ENCODE assay signal across 1 cellular context in the genomic region with DNA sequence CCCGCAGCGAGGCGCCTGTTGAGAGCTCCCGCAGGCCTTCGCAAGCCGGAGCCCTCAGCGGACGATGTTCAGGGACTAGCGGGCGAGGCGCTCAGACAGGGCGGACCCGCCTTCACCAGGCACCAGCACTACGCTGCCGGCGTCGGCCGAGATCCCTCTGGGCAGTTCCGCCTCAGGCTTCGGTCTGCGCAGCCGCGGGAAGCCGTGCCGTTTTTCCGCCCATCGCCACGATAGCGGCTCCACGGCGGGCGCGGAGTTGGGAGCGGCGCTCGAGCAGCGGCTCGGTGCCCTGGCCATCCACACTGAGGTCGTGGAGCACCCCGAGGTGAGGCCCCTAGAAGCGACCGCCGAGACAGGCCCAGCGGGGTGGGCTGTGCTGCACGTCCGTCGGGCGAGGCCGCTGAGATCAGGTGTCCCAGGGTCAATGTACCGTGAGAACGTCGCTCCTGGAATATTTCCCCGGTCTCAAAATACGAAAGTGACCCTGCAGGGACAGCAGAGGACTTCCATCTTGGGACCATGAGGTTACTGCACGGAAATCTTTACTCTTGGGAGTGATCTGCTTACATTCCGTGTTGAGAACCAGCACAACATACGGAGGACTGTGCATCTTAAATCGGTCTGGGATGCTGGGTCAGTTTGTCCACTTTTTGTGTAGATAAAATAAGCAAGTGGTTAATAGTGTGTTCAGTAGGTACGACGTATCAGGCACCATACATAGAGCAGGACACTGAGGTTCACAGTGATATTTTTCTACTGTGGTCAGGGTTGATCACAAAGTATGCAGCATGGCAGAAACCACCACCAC.
A peak's percentile ranks its signal among the peaks of the same experiment; 100 is the strongest.
TF ChIP-seq lines count a peak whose summit lies in the region.

No MANE protein-coding gene starts in this region.

TF ChIP-seq in WTC11, 78 proteins besides CTCF, POLR2A, EP300 and RAD21 (continued from another document and continues in another):
- TF ChIP-seq, protein P1, sequence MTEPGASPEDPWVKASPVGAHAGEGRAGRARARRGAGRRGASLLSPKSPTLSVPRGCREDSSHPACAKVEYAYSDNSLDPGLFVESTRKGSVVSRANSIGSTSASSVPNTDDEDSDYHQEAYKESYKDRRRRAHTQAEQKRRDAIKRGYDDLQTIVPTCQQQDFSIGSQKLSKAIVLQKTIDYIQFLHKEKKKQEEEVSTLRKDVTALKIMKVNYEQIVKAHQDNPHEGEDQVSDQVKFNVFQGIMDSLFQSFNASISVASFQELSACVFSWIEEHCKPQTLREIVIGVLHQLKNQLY (CRISPR knock-in tag; IDR thresholded peaks at IDR 0.05), result no peak
- TF ChIP-seq ZNF138 (CRISPR knock-in tag; conservative IDR thresholded peaks at IDR 0.05) (0 out of 2 replicates have a peak, but pooled peaks have one; percentile 48), HMGA2 (CRISPR knock-in tag; IDR thresholded peaks at IDR 0.05) (no peak), SOX15 (CRISPR knock-in tag; IDR thresholded peaks at IDR 0.05) (no peak), RORB (CRISPR knock-in tag; IDR thresholded peaks at IDR 0.05) (no peak), CREB1 (CRISPR knock-in tag; IDR thresholded peaks at IDR 0.05) (no peak), ZNF671 (CRISPR knock-in tag; IDR thresholded peaks at IDR 0.05) (no peak), NR1H2 (CRISPR knock-in tag; IDR thresholded peaks at IDR 0.05) (no peak), TCF7 (CRISPR knock-in tag; IDR thresholded peaks at IDR 0.05; ENCODE audit: low read depth) (no peak), SP1 (CRISPR knock-in tag; conservative IDR thresholded peaks at IDR 0.05) (peak; percentile 64), GTF2I (CRISPR knock-in tag; conservative IDR thresholded peaks at IDR 0.05) (no peak), MYBL2 (CRISPR knock-in tag; IDR thresholded peaks at IDR 0.05) (no peak), RELA (CRISPR knock-in tag; IDR thresholded peaks at IDR 0.05; ENCODE audit: borderline replicate concordance) (no peak), ARID4B (CRISPR knock-in tag; IDR thresholded peaks at IDR 0.05; ENCODE audit: borderline replicate concordance) (peak; percentile 88; the same call in 1 of the 2 replicates), JUN (CRISPR knock-in tag; IDR thresholded peaks at IDR 0.05) (0 out of 2 replicates have a peak, but pooled peaks have one; percentile 32), TP53 (CRISPR knock-in tag; IDR thresholded peaks at IDR 0.05) (0 out of 2 replicates have a peak, but pooled peaks have one; percentile 52), GABPB1 (CRISPR knock-in tag; IDR thresholded peaks at IDR 0.05) (peak; percentile 77), ZNF532 (CRISPR knock-in tag; IDR thresholded peaks at IDR 0.05; ENCODE audit: borderline replicate concordance) (no peak), OVOL2 (CRISPR knock-in tag; IDR thresholded peaks at IDR 0.05; ENCODE audit: borderline replicate concordance) (no peak), ZSCAN18 (CRISPR knock-in tag; IDR thresholded peaks at IDR 0.05) (no peak), PRRX2 (CRISPR knock-in tag; IDR thresholded peaks at IDR 0.05) (0 out of 2 replicates have a peak, but pooled peaks have one; percentile 36), ZMAT4 (CRISPR knock-in tag; IDR thresholded peaks at IDR 0.05) (no peak), JAZF1 (CRISPR knock-in tag; IDR thresholded peaks at IDR 0.05) (no peak), CBFB (CRISPR knock-in tag; IDR thresholded peaks at IDR 0.05; ENCODE audit: low read depth) (no peak; the same call in 1 of the 2 replicates), PREB (CRISPR knock-in tag; IDR thresholded peaks at IDR 0.05; ENCODE audit: borderline replicate concordance) (no peak), ZNF512 (CRISPR knock-in tag; IDR thresholded peaks at IDR 0.05; ENCODE audit: borderline replicate concordance) (no peak), ZNF232 (CRISPR knock-in tag; IDR thresholded peaks at IDR 0.05) (0 out of 2 replicates have a peak, but pooled peaks have one; percentile 37), NR2C2 (CRISPR knock-in tag; IDR thresholded peaks at IDR 0.05) (no peak), NFE2L1 (CRISPR knock-in tag; IDR thresholded peaks at IDR 0.05) (peak; percentile 83; the same call in 1 of the 2 replicates), NFATC4 (CRISPR knock-in tag; IDR thresholded peaks at IDR 0.05) (no peak)
- TF ChIP-seq, protein P2, sequence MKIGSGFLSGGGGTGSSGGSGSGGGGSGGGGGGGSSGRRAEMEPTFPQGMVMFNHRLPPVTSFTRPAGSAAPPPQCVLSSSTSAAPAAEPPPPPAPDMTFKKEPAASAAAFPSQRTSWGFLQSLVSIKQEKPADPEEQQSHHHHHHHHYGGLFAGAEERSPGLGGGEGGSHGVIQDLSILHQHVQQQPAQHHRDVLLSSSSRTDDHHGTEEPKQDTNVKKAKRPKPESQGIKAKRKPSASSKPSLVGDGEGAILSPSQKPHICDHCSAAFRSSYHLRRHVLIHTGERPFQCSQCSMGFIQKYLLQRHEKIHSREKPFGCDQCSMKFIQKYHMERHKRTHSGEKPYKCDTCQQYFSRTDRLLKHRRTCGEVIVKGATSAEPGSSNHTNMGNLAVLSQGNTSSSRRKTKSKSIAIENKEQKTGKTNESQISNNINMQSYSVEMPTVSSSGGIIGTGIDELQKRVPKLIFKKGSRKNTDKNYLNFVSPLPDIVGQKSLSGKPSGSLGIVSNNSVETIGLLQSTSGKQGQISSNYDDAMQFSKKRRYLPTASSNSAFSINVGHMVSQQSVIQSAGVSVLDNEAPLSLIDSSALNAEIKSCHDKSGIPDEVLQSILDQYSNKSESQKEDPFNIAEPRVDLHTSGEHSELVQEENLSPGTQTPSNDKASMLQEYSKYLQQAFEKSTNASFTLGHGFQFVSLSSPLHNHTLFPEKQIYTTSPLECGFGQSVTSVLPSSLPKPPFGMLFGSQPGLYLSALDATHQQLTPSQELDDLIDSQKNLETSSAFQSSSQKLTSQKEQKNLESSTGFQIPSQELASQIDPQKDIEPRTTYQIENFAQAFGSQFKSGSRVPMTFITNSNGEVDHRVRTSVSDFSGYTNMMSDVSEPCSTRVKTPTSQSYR (CRISPR knock-in tag; IDR thresholded peaks at IDR 0.05), result no peak
- TF ChIP-seq, protein P3, sequence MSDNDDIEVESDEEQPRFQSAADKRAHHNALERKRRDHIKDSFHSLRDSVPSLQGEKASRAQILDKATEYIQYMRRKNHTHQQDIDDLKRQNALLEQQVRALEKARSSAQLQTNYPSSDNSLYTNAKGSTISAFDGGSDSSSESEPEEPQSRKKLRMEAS (CRISPR knock-in tag; IDR thresholded peaks at IDR 0.05), result peak; percentile 91
- TF ChIP-seq, protein P4, sequence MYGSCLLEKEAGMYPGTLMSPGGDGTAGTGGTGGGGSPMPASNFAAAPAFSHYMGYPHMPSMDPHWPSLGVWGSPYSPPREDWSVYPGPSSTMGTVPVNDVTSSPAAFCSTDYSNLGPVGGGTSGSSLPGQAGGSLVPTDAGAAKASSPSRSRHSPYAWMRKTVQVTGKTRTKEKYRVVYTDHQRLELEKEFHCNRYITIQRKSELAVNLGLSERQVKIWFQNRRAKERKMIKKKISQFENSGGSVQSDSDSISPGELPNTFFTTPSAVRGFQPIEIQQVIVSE (CRISPR knock-in tag; IDR thresholded peaks at IDR 0.05; ENCODE audit: borderline replicate concordance), result no peak
- TF ChIP-seq, protein P5, sequence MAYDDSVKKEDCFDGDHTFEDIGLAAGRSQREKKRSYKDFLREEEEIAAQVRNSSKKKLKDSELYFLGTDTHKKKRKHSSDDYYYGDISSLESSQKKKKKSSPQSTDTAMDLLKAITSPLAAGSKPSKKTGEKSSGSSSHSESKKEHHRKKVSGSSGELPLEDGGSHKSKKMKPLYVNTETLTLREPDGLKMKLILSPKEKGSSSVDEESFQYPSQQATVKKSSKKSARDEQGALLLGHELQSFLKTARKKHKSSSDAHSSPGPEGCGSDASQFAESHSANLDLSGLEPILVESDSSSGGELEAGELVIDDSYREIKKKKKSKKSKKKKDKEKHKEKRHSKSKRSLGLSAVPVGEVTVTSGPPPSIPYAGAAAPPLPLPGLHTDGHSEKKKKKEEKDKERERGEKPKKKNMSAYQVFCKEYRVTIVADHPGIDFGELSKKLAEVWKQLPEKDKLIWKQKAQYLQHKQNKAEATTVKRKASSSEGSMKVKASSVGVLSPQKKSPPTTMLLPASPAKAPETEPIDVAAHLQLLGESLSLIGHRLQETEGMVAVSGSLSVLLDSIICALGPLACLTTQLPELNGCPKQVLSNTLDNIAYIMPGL (CRISPR knock-in tag; IDR thresholded peaks at IDR 0.05), result peak; percentile 90
